Comparison of ENCODE assay signal across 2 cellular contexts in the genomic region with DNA sequence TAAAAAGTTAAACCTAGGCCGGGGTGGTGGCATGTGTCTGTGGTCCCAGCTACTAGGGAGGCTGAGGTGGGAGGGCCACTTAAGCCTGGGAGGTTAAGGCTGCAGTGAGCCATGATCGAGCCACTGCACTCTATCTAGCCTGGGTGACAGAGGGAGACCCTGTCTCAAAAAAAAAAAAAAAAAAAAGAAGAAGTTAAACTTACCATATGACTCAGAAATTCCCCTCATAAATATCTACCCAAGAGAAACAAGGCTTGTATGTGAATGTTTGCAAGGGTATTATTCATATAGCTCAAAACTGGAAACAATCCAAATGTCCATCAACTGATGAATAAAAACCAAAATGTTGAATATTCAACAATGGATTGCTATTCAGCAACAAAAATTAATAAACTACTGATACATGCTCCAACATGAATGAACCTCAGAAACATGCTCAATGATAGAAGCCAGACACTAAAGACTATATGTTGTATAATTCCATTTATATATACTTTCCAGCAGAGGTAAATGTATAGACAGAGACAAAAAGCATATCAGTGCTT.
TF ChIP-seq lines count a peak whose summit lies in the region.

No MANE protein-coding gene starts in this region.

TF ChIP-seq in K562, 482 proteins besides CTCF, POLR2A, EP300 and RAD21 (continued from another document):
- TF ChIP-seq SMARCE1 (IDR thresholded peaks at IDR 0.05) (peak; percentile 36; the same call in 1 of the 2 replicates), TCF3 (CRISPR knock-in tag; IDR thresholded peaks at IDR 0.05) (0 out of 2 replicates have a peak, but pooled peaks have one; percentile 16), ZBTB17 (CRISPR knock-in tag; IDR thresholded peaks at IDR 0.05) (no peak), ZNF134 (CRISPR knock-in tag; conservative IDR thresholded peaks at IDR 0.05) (peak; percentile 83), FOXK2 (conservative IDR thresholded peaks at IDR 0.05 in 1 of 2, IDR thresholded peaks at IDR 0.05 in 1 of 2; ENCODE audit: low read depth in 2 of 2) (peak in 1 of 2 experiments; percentile 40; a peak in 1 of 4 replicates), JUND (IDR thresholded peaks at IDR 0.05; ENCODE audit: borderline replicate concordance, low read depth, low read length) (no peak), JUND (tag; IDR thresholded peaks at IDR 0.05; ENCODE audit: borderline replicate concordance, low read depth, low read length) (peak; percentile 66; the same call in 1 of the 3 replicates), ADNP (tag; IDR thresholded peaks at IDR 0.05) (0 out of 2 replicates have a peak, but pooled peaks have one; percentile 31)

TF ChIP-seq in SK-N-SH treated with all-trans-retinoic acid at 6 μM for 48 hours, 23 proteins besides CTCF, POLR2A, EP300 and RAD21 (continued from another document):
- TF ChIP-seq, protein P1, sequence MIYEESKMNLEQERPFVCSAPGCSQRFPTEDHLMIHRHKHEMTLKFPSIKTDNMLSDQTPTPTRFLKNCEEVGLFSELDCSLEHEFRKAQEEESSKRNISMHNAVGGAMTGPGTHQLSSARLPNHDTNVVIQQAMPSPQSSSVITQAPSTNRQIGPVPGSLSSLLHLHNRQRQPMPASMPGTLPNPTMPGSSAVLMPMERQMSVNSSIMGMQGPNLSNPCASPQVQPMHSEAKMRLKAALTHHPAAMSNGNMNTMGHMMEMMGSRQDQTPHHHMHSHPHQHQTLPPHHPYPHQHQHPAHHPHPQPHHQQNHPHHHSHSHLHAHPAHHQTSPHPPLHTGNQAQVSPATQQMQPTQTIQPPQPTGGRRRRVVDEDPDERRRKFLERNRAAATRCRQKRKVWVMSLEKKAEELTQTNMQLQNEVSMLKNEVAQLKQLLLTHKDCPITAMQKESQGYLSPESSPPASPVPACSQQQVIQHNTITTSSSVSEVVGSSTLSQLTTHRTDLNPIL (CRISPR knock-in tag; IDR thresholded peaks at IDR 0.05; ENCODE audit: low read depth) = no peak
- TF ChIP-seq ZC3H10 (CRISPR knock-in tag; IDR thresholded peaks at IDR 0.05) (no peak), RARB (CRISPR knock-in tag; IDR thresholded peaks at IDR 0.05) (no peak), ZFP3 (CRISPR knock-in tag; IDR thresholded peaks at IDR 0.05) (no peak), ARNTL (CRISPR knock-in tag; IDR thresholded peaks at IDR 0.05; ENCODE audit: borderline replicate concordance, low read depth) (no peak), ZFP30 (CRISPR knock-in tag; IDR thresholded peaks at IDR 0.05) (no peak), ISL1 (CRISPR knock-in tag; IDR thresholded peaks at IDR 0.05) (no peak), BACH2 (CRISPR knock-in tag; IDR thresholded peaks at IDR 0.05; ENCODE audit: borderline replicate concordance) (no peak), CSDC2 (CRISPR knock-in tag; IDR thresholded peaks at IDR 0.05) (no peak), OSR1 (CRISPR knock-in tag; IDR thresholded peaks at IDR 0.05) (no peak), ZNF70 (CRISPR knock-in tag; IDR thresholded peaks at IDR 0.05) (no peak)
- TF ChIP-seq, protein P2, sequence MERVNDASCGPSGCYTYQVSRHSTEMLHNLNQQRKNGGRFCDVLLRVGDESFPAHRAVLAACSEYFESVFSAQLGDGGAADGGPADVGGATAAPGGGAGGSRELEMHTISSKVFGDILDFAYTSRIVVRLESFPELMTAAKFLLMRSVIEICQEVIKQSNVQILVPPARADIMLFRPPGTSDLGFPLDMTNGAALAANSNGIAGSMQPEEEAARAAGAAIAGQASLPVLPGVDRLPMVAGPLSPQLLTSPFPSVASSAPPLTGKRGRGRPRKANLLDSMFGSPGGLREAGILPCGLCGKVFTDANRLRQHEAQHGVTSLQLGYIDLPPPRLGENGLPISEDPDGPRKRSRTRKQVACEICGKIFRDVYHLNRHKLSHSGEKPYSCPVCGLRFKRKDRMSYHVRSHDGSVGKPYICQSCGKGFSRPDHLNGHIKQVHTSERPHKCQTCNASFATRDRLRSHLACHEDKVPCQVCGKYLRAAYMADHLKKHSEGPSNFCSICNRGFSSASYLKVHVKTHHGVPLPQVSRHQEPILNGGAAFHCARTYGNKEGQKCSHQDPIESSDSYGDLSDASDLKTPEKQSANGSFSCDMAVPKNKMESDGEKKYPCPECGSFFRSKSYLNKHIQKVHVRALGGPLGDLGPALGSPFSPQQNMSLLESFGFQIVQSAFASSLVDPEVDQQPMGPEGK (CRISPR knock-in tag; IDR thresholded peaks at IDR 0.05; ENCODE audit: borderline replicate concordance) = no peak
- TF ChIP-seq, protein P3, sequence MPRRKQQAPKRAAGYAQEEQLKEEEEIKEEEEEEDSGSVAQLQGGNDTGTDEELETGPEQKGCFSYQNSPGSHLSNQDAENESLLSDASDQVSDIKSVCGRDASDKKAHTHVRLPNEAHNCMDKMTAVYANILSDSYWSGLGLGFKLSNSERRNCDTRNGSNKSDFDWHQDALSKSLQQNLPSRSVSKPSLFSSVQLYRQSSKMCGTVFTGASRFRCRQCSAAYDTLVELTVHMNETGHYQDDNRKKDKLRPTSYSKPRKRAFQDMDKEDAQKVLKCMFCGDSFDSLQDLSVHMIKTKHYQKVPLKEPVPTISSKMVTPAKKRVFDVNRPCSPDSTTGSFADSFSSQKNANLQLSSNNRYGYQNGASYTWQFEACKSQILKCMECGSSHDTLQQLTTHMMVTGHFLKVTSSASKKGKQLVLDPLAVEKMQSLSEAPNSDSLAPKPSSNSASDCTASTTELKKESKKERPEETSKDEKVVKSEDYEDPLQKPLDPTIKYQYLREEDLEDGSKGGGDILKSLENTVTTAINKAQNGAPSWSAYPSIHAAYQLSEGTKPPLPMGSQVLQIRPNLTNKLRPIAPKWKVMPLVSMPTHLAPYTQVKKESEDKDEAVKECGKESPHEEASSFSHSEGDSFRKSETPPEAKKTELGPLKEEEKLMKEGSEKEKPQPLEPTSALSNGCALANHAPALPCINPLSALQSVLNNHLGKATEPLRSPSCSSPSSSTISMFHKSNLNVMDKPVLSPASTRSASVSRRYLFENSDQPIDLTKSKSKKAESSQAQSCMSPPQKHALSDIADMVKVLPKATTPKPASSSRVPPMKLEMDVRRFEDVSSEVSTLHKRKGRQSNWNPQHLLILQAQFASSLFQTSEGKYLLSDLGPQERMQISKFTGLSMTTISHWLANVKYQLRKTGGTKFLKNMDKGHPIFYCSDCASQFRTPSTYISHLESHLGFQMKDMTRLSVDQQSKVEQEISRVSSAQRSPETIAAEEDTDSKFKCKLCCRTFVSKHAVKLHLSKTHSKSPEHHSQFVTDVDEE (CRISPR knock-in tag; IDR thresholded peaks at IDR 0.05) = no peak
- TF ChIP-seq, protein P4, sequence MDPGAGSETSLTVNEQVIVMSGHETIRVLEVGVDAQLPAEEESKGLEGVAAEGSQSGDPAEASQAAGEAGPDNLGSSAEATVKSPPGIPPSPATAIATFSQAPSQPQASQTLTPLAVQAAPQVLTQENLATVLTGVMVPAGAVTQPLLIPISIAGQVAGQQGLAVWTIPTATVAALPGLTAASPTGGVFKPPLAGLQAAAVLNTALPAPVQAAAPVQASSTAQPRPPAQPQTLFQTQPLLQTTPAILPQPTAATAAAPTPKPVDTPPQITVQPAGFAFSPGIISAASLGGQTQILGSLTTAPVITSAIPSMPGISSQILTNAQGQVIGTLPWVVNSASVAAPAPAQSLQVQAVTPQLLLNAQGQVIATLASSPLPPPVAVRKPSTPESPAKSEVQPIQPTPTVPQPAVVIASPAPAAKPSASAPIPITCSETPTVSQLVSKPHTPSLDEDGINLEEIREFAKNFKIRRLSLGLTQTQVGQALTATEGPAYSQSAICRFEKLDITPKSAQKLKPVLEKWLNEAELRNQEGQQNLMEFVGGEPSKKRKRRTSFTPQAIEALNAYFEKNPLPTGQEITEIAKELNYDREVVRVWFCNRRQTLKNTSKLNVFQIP (CRISPR knock-in tag; IDR thresholded peaks at IDR 0.05; ENCODE audit: borderline replicate concordance, low read depth) = no peak
